ENCODE assay signal across 20 cellular contexts in the genomic region with DNA sequence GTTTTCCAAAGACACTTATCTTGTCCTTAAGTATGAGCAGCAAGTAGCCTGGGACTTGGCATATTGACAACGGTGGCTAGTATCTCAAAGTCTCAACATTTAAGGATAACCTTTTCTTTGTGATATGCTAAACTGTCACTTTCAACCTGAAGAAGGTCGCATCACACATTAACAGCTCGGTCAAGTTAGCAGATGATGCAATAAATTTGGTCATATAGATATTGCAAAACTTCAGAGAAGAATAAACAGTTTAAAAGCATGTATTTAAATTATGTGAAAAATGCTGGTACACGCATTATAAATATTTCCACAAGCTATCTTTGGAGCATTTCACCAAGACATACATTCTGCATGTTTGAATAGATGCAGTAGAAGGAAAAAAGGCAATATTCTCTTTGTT. TPM values are rescaled to one million over a fixed set of nuclear protein-coding genes. Genes with fewer than 3 reads are reported as not detected.
"Had no signal": no experiment of that assay in that cellular context is flagged by ENCODE, and none has a peak within 500 bp of the region (broad histone marks: within the 10 kb centered on the region; RNA-seq: fewer than 3 reads in every experiment).

No MANE protein-coding gene starts in this region.

- H3K4me3 ChIP-seq: colonic mucosa, dorsolateral prefrontal cortex, esophagus muscularis mucosa, left lung, neural progenitor cell, spleen, tibial artery had no signal

- H3K4me1 ChIP-seq: colonic mucosa, left lung, neural progenitor cell, spleen, tibial artery had no signal

- H3K9me3 ChIP-seq: colonic mucosa, esophagus muscularis mucosa, left lung, spleen, tibial artery had no signal

- H3K27ac ChIP-seq: brain microvascular endothelial cell, colonic mucosa, dorsolateral prefrontal cortex, esophagus muscularis mucosa, left lung, neural progenitor cell, spleen, tibial artery had no signal

- H3K9ac ChIP-seq: neural progenitor cell had no signal

- H3K27me3 ChIP-seq: brain microvascular endothelial cell, colonic mucosa, esophagus muscularis mucosa, left lung, neural progenitor cell, tibial artery had no signal

- DNase-seq: activated gamma-delta T cell treated with Interleukin-2 at 50 U/mL for 16 hours; activated T-cell treated with anti-CD3 and anti-CD28 coated beads, Interleukin-2, amount 50 U/mL, for 1 hour; aorta; brain microvascular endothelial cell; colonic mucosa; dorsolateral prefrontal cortex; foreskin melanocyte; kidney glomerular epithelial cell; left lung; naive thymus-derived CD8-positive, alpha-beta T cell; retina; spleen; stimulated activated CD4-positive, alpha-beta T cell treated with anti-CD3 and anti-CD28 coated beads, Interleukin-4, amount 100 ng/mL, for 24 hours; stimulated activated naive CD4-positive, alpha-beta T cell treated with Interleukin-2 at 50 U/mL for 16 hours; substantia nigra; T-helper 1 cell; tibial artery had no signal

- H3K36me3 ChIP-seq: brain microvascular endothelial cell, colonic mucosa, esophagus muscularis mucosa, left lung, neural progenitor cell, spleen, tibial artery had no signal

- ATAC-seq: left lung; naive thymus-derived CD8-positive, alpha-beta T cell; WTC11 had no signal

RNA-seq across cellular contexts. Expression of gene ARHGAP6, which starts 24.4 kb away (rescaled TPM):
- polyA plus RNA-seq: naive thymus-derived CD8-positive, alpha-beta T cell had no signal
